Comparison of ENCODE assay signal across 1 cellular context in the genomic region with DNA sequence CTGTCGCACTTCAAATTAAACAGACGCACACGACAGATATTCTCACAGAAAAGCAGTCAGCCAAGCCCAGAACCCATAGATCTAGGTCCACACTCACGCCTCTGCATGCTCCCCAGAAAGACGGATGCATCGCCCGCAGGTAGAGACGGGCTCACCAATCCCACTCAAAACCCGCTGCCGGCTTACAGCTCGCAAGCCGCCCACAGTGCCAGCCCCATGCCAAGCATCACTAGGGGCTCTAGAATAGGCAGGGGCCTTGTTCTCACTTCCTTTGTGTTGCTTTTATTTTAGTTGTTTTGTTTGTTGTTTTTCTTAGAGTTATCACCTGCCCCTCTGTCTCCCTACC.
TF ChIP-seq lines count a peak whose summit lies in the region.

No MANE protein-coding gene starts in this region.

TF ChIP-seq in HCT116, 20 proteins besides CTCF, POLR2A, EP300 and RAD21 (continued from another document):
- TF ChIP-seq ZNF274 (IDR thresholded peaks at IDR 0.05; ENCODE audit: low read depth, low read length): no peak
- TF ChIP-seq, protein P1, sequence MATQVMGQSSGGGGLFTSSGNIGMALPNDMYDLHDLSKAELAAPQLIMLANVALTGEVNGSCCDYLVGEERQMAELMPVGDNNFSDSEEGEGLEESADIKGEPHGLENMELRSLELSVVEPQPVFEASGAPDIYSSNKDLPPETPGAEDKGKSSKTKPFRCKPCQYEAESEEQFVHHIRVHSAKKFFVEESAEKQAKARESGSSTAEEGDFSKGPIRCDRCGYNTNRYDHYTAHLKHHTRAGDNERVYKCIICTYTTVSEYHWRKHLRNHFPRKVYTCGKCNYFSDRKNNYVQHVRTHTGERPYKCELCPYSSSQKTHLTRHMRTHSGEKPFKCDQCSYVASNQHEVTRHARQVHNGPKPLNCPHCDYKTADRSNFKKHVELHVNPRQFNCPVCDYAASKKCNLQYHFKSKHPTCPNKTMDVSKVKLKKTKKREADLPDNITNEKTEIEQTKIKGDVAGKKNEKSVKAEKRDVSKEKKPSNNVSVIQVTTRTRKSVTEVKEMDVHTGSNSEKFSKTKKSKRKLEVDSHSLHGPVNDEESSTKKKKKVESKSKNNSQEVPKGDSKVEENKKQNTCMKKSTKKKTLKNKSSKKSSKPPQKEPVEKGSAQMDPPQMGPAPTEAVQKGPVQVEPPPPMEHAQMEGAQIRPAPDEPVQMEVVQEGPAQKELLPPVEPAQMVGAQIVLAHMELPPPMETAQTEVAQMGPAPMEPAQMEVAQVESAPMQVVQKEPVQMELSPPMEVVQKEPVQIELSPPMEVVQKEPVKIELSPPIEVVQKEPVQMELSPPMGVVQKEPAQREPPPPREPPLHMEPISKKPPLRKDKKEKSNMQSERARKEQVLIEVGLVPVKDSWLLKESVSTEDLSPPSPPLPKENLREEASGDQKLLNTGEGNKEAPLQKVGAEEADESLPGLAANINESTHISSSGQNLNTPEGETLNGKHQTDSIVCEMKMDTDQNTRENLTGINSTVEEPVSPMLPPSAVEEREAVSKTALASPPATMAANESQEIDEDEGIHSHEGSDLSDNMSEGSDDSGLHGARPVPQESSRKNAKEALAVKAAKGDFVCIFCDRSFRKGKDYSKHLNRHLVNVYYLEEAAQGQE (IDR thresholded peaks at IDR 0.05; ENCODE audit: low read depth): no peak
